In the genomic region with DNA sequence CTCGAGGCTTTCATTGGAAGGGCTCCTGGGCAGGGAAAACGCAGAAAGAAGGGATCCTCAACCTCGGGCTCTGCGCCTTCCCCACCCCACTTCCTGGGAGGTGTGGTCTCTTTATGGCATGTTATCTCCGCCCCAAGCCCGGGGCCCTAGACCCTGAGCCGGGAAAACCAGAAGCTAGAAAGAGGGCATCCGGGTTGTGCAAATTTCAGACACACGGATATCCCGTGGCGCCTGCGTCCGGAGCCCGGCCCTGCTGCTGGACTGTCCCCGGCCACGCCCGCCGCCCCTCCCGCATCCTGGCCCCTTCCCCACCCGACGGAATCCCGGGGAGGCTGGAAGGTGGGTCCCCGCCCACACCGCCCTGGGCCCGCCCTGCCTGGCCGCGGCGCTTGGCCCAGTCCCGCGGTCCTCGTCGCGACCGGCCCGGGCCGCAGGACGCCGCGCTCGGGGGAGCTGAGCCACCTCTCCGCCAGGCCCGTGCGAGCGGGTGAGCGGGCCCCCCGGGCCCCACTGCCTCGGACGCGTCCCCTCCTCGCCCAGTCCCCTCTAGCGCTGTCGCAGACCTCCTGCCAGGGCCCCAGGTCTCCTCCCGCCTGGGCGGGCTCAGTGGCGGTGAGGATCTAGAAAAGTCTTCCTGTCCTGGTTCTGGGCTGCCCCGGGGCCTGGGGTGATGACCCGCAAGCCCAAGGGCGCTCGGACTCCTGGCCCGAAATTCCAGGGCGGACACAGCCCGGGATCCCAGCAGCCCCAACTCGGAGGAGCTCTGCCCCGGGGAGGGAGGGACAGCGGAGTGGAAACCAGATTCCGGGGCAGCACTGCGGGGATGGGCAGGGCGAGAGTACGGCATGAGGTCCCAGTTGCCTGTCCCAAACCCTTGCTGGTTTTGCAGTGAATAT, we compare ENCODE assay signal across 1 cellular context.
A peak's percentile ranks its signal among the peaks of the same experiment; 100 is the strongest.
TF ChIP-seq lines count a peak whose summit lies in the region.

A gene with protein sequence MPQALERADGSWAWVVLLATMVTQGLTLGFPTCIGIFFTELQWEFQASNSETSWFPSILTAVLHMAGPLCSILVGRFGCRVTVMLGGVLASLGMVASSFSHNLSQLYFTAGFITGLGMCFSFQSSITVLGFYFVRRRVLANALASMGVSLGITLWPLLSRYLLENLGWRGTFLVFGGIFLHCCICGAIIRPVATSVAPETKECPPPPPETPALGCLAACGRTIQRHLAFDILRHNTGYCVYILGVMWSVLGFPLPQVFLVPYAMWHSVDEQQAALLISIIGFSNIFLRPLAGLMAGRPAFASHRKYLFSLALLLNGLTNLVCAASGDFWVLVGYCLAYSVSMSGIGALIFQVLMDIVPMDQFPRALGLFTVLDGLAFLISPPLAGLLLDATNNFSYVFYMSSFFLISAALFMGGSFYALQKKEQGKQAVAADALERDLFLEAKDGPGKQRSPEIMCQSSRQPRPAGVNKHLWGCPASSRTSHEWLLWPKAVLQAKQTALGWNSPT (plus strand): TSS at position 397 of the 896 bp plus-strand sequence. CDS start 5,683 bp downstream, outside the sequence.

TF ChIP-seq in K562, 482 proteins besides CTCF, POLR2A, EP300 and RAD21 (continued from another document and continues in another):
- TF ChIP-seq E2F3 (CRISPR knock-in tag; IDR thresholded peaks at IDR 0.05): peak; percentile 20; the same call in 1 of the 2 replicates
- TF ChIP-seq SETDB1 (IDR thresholded peaks at IDR 0.05; ENCODE audit: low read length): no peak
- peak; percentile 61; the same call in 1 of the 2 replicates for TF ChIP-seq ZNF583 (CRISPR knock-in tag; IDR thresholded peaks at IDR 0.05)
- peak in 1 of 2 experiments; percentile 75; a peak in 1 of 4 replicates for TF ChIP-seq NONO (IDR thresholded peaks at IDR 0.05; ENCODE audit: low read depth in 2 of 2, low read length in 1 of 2)
- no peak for TF ChIP-seq ZEB2 (IDR thresholded peaks at IDR 0.05)
- TF ChIP-seq, protein P1, sequence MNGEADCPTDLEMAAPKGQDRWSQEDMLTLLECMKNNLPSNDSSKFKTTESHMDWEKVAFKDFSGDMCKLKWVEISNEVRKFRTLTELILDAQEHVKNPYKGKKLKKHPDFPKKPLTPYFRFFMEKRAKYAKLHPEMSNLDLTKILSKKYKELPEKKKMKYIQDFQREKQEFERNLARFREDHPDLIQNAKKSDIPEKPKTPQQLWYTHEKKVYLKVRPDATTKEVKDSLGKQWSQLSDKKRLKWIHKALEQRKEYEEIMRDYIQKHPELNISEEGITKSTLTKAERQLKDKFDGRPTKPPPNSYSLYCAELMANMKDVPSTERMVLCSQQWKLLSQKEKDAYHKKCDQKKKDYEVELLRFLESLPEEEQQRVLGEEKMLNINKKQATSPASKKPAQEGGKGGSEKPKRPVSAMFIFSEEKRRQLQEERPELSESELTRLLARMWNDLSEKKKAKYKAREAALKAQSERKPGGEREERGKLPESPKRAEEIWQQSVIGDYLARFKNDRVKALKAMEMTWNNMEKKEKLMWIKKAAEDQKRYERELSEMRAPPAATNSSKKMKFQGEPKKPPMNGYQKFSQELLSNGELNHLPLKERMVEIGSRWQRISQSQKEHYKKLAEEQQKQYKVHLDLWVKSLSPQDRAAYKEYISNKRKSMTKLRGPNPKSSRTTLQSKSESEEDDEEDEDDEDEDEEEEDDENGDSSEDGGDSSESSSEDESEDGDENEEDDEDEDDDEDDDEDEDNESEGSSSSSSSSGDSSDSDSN (IDR thresholded peaks at IDR 0.05; ENCODE audit: borderline replicate concordance in 1 of 2, low read depth in 2 of 2, low read length in 2 of 2): 0 out of 4 replicates have a peak, but pooled peaks of 1 of the 2 experiments have one; percentile 2
- TF ChIP-seq, protein P2, sequence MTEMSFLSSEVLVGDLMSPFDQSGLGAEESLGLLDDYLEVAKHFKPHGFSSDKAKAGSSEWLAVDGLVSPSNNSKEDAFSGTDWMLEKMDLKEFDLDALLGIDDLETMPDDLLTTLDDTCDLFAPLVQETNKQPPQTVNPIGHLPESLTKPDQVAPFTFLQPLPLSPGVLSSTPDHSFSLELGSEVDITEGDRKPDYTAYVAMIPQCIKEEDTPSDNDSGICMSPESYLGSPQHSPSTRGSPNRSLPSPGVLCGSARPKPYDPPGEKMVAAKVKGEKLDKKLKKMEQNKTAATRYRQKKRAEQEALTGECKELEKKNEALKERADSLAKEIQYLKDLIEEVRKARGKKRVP (CRISPR knock-in tag; IDR thresholded peaks at IDR 0.05): 0 out of 2 replicates have a peak, but pooled peaks have one; percentile 8
- TF ChIP-seq, protein P3, sequence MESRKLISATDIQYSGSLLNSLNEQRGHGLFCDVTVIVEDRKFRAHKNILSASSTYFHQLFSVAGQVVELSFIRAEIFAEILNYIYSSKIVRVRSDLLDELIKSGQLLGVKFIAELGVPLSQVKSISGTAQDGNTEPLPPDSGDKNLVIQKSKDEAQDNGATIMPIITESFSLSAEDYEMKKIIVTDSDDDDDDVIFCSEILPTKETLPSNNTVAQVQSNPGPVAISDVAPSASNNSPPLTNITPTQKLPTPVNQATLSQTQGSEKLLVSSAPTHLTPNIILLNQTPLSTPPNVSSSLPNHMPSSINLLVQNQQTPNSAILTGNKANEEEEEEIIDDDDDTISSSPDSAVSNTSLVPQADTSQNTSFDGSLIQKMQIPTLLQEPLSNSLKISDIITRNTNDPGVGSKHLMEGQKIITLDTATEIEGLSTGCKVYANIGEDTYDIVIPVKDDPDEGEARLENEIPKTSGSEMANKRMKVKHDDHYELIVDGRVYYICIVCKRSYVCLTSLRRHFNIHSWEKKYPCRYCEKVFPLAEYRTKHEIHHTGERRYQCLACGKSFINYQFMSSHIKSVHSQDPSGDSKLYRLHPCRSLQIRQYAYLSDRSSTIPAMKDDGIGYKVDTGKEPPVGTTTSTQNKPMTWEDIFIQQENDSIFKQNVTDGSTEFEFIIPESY (CRISPR knock-in tag; IDR thresholded peaks at IDR 0.05): peak; percentile 94
- TF ChIP-seq SOX6 (IDR thresholded peaks at IDR 0.05): 0 out of 2 replicates have a peak, but pooled peaks have one; percentile 16
- TF ChIP-seq EHMT2 (IDR thresholded peaks at IDR 0.05): no peak
- no peak for TF ChIP-seq SMARCC2 (IDR thresholded peaks at IDR 0.05; ENCODE audit: low read depth)
- peak; percentile 35; the same call in 1 of the 2 replicates for TF ChIP-seq ZNF316 (IDR thresholded peaks at IDR 0.05)
- TF ChIP-seq ZNF253 (CRISPR knock-in tag; conservative IDR thresholded peaks at IDR 0.05): no peak
- no peak for TF ChIP-seq ZNF239 (CRISPR knock-in tag; IDR thresholded peaks at IDR 0.05)
- TF ChIP-seq CEBPG (CRISPR knock-in tag; IDR thresholded peaks at IDR 0.05): no peak
- no peak; a peak in 2 of 4 replicates for TF ChIP-seq CEBPG (tag; conservative IDR thresholded peaks at IDR 0.05 in 1 of 2, IDR thresholded peaks at IDR 0.05 in 1 of 2)
- TF ChIP-seq GATA2 (CRISPR knock-in tag; IDR thresholded peaks at IDR 0.05): no peak
- peak in 1 of 2 experiments; percentile 82; a peak in 2 of 4 replicates for TF ChIP-seq TEAD1 (CRISPR knock-in tag; IDR thresholded peaks at IDR 0.05)
- peak; percentile 70 for TF ChIP-seq ZFX (CRISPR knock-in tag; IDR thresholded peaks at IDR 0.05)
- TF ChIP-seq CCAR2 (IDR thresholded peaks at IDR 0.05; ENCODE audit: low read depth, low read length): no peak
- TF ChIP-seq, protein P4, sequence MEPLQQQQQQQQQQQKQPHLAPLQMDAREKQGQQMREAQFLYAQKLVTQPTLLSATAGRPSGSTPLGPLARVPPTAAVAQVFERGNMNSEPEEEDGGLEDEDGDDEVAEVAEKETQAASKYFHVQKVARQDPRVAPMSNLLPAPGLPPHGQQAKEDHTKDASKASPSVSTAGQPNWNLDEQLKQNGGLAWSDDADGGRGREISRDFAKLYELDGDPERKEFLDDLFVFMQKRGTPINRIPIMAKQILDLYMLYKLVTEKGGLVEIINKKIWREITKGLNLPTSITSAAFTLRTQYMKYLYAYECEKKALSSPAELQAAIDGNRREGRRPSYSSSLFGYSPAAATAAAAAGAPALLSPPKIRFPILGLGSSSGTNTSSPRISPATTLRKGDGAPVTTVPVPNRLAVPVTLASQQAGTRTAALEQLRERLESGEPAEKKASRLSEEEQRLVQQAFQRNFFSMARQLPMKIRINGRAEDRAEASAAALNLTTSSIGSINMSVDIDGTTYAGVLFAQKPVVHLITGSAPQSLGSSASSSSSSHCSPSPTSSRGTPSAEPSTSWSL (CRISPR knock-in tag; IDR thresholded peaks at IDR 0.05; ENCODE audit: borderline replicate concordance): no peak
- no peak for TF ChIP-seq MEF2D (tag; conservative IDR thresholded peaks at IDR 0.05; ENCODE audit: low read depth)
- TF ChIP-seq, protein P5, sequence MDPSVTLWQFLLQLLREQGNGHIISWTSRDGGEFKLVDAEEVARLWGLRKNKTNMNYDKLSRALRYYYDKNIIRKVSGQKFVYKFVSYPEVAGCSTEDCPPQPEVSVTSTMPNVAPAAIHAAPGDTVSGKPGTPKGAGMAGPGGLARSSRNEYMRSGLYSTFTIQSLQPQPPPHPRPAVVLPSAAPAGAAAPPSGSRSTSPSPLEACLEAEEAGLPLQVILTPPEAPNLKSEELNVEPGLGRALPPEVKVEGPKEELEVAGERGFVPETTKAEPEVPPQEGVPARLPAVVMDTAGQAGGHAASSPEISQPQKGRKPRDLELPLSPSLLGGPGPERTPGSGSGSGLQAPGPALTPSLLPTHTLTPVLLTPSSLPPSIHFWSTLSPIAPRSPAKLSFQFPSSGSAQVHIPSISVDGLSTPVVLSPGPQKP (CRISPR knock-in tag; IDR thresholded peaks at IDR 0.05): no peak
- TF ChIP-seq, protein P6, sequence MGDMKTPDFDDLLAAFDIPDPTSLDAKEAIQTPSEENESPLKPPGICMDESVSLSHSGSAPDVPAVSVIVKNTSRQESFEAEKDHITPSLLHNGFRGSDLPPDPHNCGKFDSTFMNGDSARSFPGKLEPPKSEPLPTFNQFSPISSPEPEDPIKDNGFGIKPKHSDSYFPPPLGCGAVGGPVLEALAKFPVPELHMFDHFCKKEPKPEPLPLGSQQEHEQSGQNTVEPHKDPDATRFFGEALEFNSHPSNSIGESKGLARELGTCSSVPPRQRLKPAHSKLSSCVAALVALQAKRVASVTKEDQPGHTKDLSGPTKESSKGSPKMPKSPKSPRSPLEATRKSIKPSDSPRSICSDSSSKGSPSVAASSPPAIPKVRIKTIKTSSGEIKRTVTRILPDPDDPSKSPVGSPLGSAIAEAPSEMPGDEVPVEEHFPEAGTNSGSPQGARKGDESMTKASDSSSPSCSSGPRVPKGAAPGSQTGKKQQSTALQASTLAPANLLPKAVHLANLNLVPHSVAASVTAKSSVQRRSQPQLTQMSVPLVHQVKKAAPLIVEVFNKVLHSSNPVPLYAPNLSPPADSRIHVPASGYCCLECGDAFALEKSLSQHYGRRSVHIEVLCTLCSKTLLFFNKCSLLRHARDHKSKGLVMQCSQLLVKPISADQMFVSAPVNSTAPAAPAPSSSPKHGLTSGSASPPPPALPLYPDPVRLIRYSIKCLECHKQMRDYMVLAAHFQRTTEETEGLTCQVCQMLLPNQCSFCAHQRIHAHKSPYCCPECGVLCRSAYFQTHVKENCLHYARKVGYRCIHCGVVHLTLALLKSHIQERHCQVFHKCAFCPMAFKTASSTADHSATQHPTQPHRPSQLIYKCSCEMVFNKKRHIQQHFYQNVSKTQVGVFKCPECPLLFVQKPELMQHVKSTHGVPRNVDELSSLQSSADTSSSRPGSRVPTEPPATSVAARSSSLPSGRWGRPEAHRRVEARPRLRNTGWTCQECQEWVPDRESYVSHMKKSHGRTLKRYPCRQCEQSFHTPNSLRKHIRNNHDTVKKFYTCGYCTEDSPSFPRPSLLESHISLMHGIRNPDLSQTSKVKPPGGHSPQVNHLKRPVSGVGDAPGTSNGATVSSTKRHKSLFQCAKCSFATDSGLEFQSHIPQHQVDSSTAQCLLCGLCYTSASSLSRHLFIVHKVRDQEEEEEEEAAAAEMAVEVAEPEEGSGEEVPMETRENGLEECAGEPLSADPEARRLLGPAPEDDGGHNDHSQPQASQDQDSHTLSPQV (IDR thresholded peaks at IDR 0.05): peak; percentile 56; the same call in 1 of the 2 replicates
- no peak for TF ChIP-seq NEUROD1 (IDR thresholded peaks at IDR 0.05; ENCODE audit: borderline replicate concordance, low read depth, low read length, partially characterized antibody)
- TF ChIP-seq SMARCB1 (IDR thresholded peaks at IDR 0.05; ENCODE audit: insufficient read length, low read depth): no peak
- TF ChIP-seq, protein P7, sequence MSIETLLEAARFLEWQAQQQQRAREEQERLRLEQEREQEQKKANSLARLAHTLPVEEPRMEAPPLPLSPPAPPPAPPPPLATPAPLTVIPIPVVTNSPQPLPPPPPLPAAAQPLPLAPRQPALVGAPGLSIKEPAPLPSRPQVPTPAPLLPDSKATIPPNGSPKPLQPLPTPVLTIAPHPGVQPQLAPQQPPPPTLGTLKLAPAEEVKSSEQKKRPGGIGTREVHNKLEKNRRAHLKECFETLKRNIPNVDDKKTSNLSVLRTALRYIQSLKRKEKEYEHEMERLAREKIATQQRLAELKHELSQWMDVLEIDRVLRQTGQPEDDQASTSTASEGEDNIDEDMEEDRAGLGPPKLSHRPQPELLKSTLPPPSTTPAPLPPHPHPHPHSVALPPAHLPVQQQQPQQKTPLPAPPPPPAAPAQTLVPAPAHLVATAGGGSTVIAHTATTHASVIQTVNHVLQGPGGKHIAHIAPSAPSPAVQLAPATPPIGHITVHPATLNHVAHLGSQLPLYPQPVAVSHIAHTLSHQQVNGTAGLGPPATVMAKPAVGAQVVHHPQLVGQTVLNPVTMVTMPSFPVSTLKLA (conservative IDR thresholded peaks at IDR 0.05): no peak
- no peak for TF ChIP-seq U2AF1 (optimal IDR thresholded peaks at IDR 0.05; ENCODE audit: low read depth, low read length)
- peak; percentile 69; the same call in 1 of the 2 replicates for TF ChIP-seq ZNF311 (CRISPR knock-in tag; IDR thresholded peaks at IDR 0.05)
- TF ChIP-seq FOSL1 (tag; conservative IDR thresholded peaks at IDR 0.05): 0 out of 2 replicates have a peak, but pooled peaks have one; percentile 1
- TF ChIP-seq TBP (optimal IDR thresholded peaks at IDR 0.05; ENCODE audit: low read depth, low read length): peak; percentile 58
- peak; percentile 45; the same call in 1 of the 2 replicates for TF ChIP-seq SP1 (CRISPR knock-in tag; IDR thresholded peaks at IDR 0.05)
- TF ChIP-seq, protein P8, sequence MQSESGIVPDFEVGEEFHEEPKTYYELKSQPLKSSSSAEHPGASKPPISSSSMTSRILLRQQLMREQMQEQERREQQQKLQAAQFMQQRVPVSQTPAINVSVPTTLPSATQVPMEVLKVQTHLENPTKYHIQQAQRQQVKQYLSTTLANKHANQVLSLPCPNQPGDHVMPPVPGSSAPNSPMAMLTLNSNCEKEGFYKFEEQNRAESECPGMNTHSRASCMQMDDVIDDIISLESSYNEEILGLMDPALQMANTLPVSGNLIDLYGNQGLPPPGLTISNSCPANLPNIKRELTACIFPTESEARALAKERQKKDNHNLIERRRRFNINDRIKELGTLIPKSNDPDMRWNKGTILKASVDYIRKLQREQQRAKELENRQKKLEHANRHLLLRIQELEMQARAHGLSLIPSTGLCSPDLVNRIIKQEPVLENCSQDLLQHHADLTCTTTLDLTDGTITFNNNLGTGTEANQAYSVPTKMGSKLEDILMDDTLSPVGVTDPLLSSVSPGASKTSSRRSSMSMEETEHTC (IDR thresholded peaks at IDR 0.05): no peak
- no peak for TF ChIP-seq POLR2H (tag; IDR thresholded peaks at IDR 0.05; ENCODE audit: low read depth)
- TF ChIP-seq, protein P9, sequence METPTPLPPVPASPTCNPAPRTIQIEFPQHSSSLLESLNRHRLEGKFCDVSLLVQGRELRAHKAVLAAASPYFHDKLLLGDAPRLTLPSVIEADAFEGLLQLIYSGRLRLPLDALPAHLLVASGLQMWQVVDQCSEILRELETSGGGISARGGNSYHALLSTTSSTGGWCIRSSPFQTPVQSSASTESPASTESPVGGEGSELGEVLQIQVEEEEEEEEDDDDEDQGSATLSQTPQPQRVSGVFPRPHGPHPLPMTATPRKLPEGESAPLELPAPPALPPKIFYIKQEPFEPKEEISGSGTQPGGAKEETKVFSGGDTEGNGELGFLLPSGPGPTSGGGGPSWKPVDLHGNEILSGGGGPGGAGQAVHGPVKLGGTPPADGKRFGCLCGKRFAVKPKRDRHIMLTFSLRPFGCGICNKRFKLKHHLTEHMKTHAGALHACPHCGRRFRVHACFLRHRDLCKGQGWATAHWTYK (CRISPR knock-in tag; IDR thresholded peaks at IDR 0.05): 0 out of 2 replicates have a peak, but pooled peaks have one; percentile 69
- TF ChIP-seq RBFOX2 (IDR thresholded peaks at IDR 0.05; ENCODE audit: low read depth, low read length): peak; percentile 75
- no peak for TF ChIP-seq NFRKB (IDR thresholded peaks at IDR 0.05; ENCODE audit: low read depth)
